1 cellular context compared by ENCODE assay signal in the genomic region with DNA sequence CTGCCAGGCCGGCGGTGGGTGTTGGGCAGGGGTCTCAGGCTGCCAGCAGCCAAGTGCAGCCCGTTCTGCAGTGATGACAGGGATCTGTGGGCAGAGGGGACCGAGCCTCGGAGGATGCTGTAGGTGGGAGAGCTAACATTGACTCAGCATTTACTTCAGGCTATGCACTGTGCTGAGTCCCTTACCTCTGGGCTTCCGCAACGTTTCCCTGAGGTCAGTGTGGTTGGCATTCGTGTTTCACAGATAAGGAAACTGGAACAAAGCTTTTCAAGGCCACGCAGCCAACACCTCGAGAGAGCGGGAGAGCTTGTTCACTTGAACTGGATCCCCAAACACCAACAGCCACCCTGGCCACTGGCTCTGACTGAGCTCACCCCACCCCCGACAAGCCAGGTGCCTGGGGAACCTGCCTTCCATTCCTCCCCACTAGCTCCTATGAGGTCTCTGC.
TF ChIP-seq lines count a peak whose summit lies in the region.

No MANE protein-coding gene starts in this region.

TF ChIP-seq in IMR-90, 13 proteins besides CTCF, POLR2A, EP300 and RAD21:
- TF ChIP-seq, protein P1, sequence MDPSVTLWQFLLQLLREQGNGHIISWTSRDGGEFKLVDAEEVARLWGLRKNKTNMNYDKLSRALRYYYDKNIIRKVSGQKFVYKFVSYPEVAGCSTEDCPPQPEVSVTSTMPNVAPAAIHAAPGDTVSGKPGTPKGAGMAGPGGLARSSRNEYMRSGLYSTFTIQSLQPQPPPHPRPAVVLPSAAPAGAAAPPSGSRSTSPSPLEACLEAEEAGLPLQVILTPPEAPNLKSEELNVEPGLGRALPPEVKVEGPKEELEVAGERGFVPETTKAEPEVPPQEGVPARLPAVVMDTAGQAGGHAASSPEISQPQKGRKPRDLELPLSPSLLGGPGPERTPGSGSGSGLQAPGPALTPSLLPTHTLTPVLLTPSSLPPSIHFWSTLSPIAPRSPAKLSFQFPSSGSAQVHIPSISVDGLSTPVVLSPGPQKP (IDR thresholded peaks at IDR 0.05; ENCODE audit: borderline replicate concordance, low read depth, low read length): no peak
- no peak for TF ChIP-seq FOS (IDR thresholded peaks at IDR 0.05; ENCODE audit: low read depth, low read length)
- TF ChIP-seq SMC3 (IDR thresholded peaks at IDR 0.05; ENCODE audit: low read depth, low read length): no peak
- TF ChIP-seq NFE2L2 (IDR thresholded peaks at IDR 0.05; ENCODE audit: low read depth, low read length): no peak
- no peak for TF ChIP-seq MXI1 (IDR thresholded peaks at IDR 0.05; ENCODE audit: borderline replicate concordance, low read depth, low read length)
- TF ChIP-seq, protein P2, sequence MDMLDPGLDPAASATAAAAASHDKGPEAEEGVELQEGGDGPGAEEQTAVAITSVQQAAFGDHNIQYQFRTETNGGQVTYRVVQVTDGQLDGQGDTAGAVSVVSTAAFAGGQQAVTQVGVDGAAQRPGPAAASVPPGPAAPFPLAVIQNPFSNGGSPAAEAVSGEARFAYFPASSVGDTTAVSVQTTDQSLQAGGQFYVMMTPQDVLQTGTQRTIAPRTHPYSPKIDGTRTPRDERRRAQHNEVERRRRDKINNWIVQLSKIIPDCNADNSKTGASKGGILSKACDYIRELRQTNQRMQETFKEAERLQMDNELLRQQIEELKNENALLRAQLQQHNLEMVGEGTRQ (IDR thresholded peaks at IDR 0.05; ENCODE audit: low read depth, low read length): no peak
- TF ChIP-seq CEBPB (IDR thresholded peaks at IDR 0.05; ENCODE audit: low read depth, low read length): no peak
- TF ChIP-seq CHD1 (IDR thresholded peaks at IDR 0.05; ENCODE audit: low read depth, low read length): no peak
- TF ChIP-seq BHLHE40 (IDR thresholded peaks at IDR 0.05; ENCODE audit: low read depth, low read length): no peak
- TF ChIP-seq RFX5 (IDR thresholded peaks at IDR 0.05; ENCODE audit: low read depth, low read length): no peak
- TF ChIP-seq MAFK (IDR thresholded peaks at IDR 0.05; ENCODE audit: low read depth, low read length): no peak
- TF ChIP-seq MAZ (IDR thresholded peaks at IDR 0.05; ENCODE audit: borderline replicate concordance, low read depth, low read length): no peak
- TF ChIP-seq RCOR1 (IDR thresholded peaks at IDR 0.05; ENCODE audit: insufficient replicate concordance, low read length): no peak
TF ChIP-seq in IMR-90: peak in this region for 0.
